In the genomic region with DNA sequence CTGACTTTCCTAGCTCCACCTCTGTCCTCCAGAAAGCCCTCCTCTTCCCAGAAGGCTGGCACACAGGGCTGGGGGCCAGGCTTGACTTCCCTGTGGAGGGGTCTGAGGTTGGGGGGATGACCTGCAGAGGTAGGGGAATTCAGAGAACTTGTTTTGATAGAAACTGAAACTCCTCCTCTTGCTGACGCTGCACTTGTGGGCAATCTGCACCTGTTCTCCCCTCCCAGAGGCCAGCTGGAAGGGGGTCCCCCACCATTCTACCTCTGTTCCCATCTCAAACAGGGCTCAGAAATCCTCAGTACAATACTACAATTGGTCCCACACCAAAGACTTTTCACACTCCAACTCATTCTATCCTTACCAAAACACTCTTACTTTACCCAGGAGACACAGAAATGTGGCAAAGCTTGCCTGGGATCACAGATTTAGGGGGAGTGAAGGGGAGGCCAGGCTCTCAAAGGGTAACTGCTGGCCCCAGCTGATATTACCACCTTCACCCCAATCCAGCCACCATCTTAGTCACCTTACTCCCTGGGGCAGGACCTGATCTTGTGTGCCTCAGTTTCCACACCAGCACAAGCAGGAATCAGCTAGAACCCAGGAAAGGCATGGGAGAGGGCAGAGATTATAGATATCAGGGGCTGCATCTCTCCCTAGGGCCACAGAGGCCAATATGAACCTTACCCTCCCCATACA, we compare ENCODE assay signal across 1 cellular context.
TF ChIP-seq lines count a peak whose summit lies in the region.

No MANE protein-coding gene starts in this region.

TF ChIP-seq in liver, 16 proteins besides CTCF, POLR2A, EP300 and RAD21 (continued from another document):
- TF ChIP-seq, protein P1, sequence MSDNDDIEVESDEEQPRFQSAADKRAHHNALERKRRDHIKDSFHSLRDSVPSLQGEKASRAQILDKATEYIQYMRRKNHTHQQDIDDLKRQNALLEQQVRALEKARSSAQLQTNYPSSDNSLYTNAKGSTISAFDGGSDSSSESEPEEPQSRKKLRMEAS (IDR thresholded peaks at IDR 0.05) = no peak
- no peak for TF ChIP-seq HNF4A (conservative IDR thresholded peaks at IDR 0.05)
- no peak for TF ChIP-seq SP1 (IDR thresholded peaks at IDR 0.05)
- no peak for TF ChIP-seq FOXA2 (IDR thresholded peaks at IDR 0.05)
- no peak for TF ChIP-seq JUND (IDR thresholded peaks at IDR 0.05)
- no peak for TF ChIP-seq GABPA (IDR thresholded peaks at IDR 0.05 in 1 of 2, conservative IDR thresholded peaks at IDR 0.05 in 1 of 2)
- no peak for TF ChIP-seq EGR1 (IDR thresholded peaks at IDR 0.05; ENCODE audit: low read depth in 2 of 2)
- TF ChIP-seq YY1 (IDR thresholded peaks at IDR 0.05) = no peak
- no peak for TF ChIP-seq FOXA1 (IDR thresholded peaks at IDR 0.05)
